8 cellular contexts compared by ENCODE assay signal in the genomic region with DNA sequence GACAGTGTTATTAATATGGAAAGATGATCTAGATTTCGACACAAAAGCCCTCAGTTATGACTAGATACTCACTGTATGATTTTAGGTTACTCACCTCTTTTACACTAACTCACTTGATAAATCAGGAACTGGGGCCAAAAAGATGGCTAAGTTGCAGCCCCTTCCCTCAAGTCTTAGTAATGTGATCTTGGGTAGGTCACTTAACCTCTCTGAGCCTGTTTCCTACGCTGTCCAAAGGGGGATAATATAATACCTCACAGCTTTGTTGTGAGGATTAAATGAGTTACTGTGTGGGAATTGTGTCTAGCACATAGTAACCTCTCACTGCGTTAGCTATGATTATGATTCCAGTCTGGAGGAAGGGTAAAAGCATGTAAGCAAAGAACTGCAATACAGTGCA. TPM values are rescaled to one million over a fixed set of nuclear protein-coding genes. Genes with fewer than 3 reads are reported as not detected.
A peak's percentile ranks its signal among the peaks of the same experiment; 100 is the strongest.
DNase-seq lines count a peak whose midpoint lies in the region; TF ChIP-seq lines count a peak whose summit lies in the region.
"Had no signal": no experiment of that assay in that cellular context is flagged by ENCODE, and none has a peak within 500 bp of the region (broad histone marks: within the 10 kb centered on the region; RNA-seq: fewer than 3 reads in every experiment).

No MANE protein-coding gene starts in this region.

- no peaks in the 10 kb centered on the region for H3F3A ChIP-seq in neural progenitor cell (ENCODE audit: low read depth)

- H3K4me3 ChIP-seq in GM12864 (ENCODE audit: low read depth, low read length) (peak overlapping the region; percentile 85; the same call in 1 of the 2 replicates), MG63 (peak overlapping the region; percentile 98; the same call in 1 of the 2 replicates), breast epithelium (peak overlapping the region in 2 of 3 donors; percentile 91), neural progenitor cell (peak overlapping the region; percentile 80)

- H3K4me1 Mint-ChIP-seq in neural progenitor cell, result peaks cover 31% of the 10 kb centered on the region

- H3K27ac ChIP-seq in breast epithelium (no peak overlapping the region), neural progenitor cell (no peak overlapping the region)

- no peak for TF ChIP-seq CTCF in GM12864 (IDR thresholded peaks at IDR 0.05; ENCODE audit: low read depth, low read length, missing control alignments)
- no peak for TF ChIP-seq CTCF in breast epithelium (IDR thresholded peaks at IDR 0.05)
- no peak for TF ChIP-seq CTCF in neural progenitor cell (IDR thresholded peaks at IDR 0.05)

- peaks cover 34% of the 10 kb centered on the region for H3K36me3 Mint-ChIP-seq in neural progenitor cell

- no peaks in the 10 kb centered on the region for H3K27me3 ChIP-seq in MG63
- no peaks in the 10 kb centered on the region for H3K27me3 ChIP-seq in breast epithelium
- H3K27me3 ChIP-seq in neural progenitor cell, result no peaks in the 10 kb centered on the region

- peaks cover 96% of the 10 kb centered on the region for H3K79me2 ChIP-seq in neural progenitor cell (ENCODE audit: low read depth)

- TF ChIP-seq POLR2A in breast epithelium (IDR thresholded peaks at IDR 0.05), result no peak

- DNase-seq in GM12864 (ENCODE audit: low read depth) (no peak), MG63 (no peak), breast epithelium (ENCODE audit: low spot score in 2 of 2) (no peak), neural progenitor cell (ENCODE audit: low spot score) (no peak), hypothalamus (lab: John Stamatoyannopoulos, UW) (no peak), NCI-H187 (lab: John Stamatoyannopoulos, UW) (no peak), SHP77 (lab: John Stamatoyannopoulos, UW) (no peak)
- DNase-seq: MV-4-11 had no signal

- H3K36me3 ChIP-seq in MG63 (peaks cover 57% of the 10 kb centered on the region), breast epithelium (no peaks in the 10 kb centered on the region), neural progenitor cell (peaks cover 12% of the 10 kb centered on the region)

- H3K4me1 ChIP-seq in breast epithelium (peaks cover 0 to 26% of the 10 kb centered on the region in 2 donors), neural progenitor cell (peaks cover 27% of the 10 kb centered on the region)

- H3K27me3 Mint-ChIP-seq in neural progenitor cell (ENCODE audit: insufficient read depth, low read depth), result peaks cover 4% of the 10 kb centered on the region

- H3K9me3 ChIP-seq in MG63 (peaks cover 8% of the 10 kb centered on the region), breast epithelium (no peaks in the 10 kb centered on the region), neural progenitor cell (ENCODE audit: low read depth) (no peaks in the 10 kb centered on the region)

- peak overlapping the region; percentile 98 for H3K4me3 Mint-ChIP-seq in neural progenitor cell

- H4K20me1 ChIP-seq in neural progenitor cell (ENCODE audit: low read depth), result peaks cover 5% of the 10 kb centered on the region

- peaks cover 10% of the 10 kb centered on the region for H3K9me3 Mint-ChIP-seq in neural progenitor cell

- intact Hi-C loops in breast epithelium (cut with DNase I; ENCODE audit: low total_unique reads), result no loop called here

- peak overlapping the region; percentile 24 for H3K27ac Mint-ChIP-seq in neural progenitor cell

- peak overlapping the region; percentile 91 for H3K4me2 ChIP-seq in neural progenitor cell

- no peak overlapping the region for H2AFZ ChIP-seq in neural progenitor cell (replicated peaks)

- no peak overlapping the region for H3K9ac ChIP-seq in neural progenitor cell

RNA-seq across cellular contexts. Expression of a gene that starts 1.3 kb away (rescaled TPM):
- total RNA-seq in MG63 (2014; rRNA removed; shearing (Covaris generic); ENCODE audit: low replicate concordance), result 25.0 and 27.0 TPM in 2 replicates
- total RNA-seq in breast epithelium, result 10 to 100 TPM; 10.2 to 20.2 (median 16.7) TPM
- total RNA-seq in neural progenitor cell (ENCODE audit: low replicate concordance), result 52.1 and 55.9 TPM in 2 replicates

RNA-seq across cellular contexts. Expression of a gene that starts 1.6 kb away (rescaled TPM):
- 4.3 and 9.3 TPM in 2 replicates for total RNA-seq in MG63 (2014; rRNA removed; shearing (Covaris generic); ENCODE audit: low replicate concordance)
- total RNA-seq in breast epithelium (10 to 100 TPM; 21.4 to 33.8 (median 31.3) TPM), neural progenitor cell (ENCODE audit: low replicate concordance) (21.6 and 37.7 TPM in 2 replicates)
